15 cellular contexts compared by ENCODE assay signal in the genomic region with DNA sequence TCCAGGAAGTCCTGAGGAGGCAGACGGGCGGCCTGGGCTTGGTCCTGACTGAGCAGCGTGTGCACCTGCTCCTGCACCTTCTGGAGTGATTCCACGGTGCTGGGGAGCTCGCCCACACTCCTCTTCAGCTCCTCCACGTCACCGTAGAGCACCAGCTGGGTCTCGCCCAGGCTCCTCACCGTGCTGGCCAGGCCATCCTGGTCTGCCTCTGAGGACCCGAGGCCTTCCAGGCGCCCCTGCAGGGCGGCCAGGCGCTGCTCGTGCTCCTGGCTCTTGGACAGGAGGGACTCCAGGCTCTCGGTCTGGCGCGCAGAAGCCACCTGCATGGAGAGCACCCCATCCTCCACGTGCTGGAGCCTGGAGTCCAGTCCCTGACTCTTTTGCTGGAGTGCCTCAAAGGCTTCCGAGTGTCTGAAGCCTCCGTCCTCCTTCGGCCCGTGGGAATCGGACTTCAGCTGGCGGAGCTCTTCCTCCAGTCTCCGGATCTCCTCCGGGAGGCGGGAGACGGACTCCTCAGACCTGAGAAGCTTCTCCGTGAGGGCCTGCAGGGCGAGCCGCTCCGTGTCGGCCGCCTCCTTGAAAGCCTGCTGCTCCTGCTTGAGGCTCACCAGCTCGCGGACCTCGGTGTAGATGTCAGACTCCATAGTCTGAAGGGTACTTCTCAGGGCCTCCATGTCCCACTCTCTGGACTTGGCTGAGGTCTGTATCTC.
"Had no signal": no experiment of that assay in that cellular context is flagged by ENCODE, and none has a peak within 500 bp of the region (broad histone marks: within the 10 kb centered on the region; RNA-seq: fewer than 3 reads in every experiment).

No MANE protein-coding gene starts in this region.

- H3K27ac Mint-ChIP-seq: activated naive CD8-positive, alpha-beta T cell treated with anti-CD3 and anti-CD28 coated beads for 36 hours; activated T-helper 1 cell treated with anti-CD3 and anti-CD28 coated beads, Interleukin-12 subunit alpha, Interleukin-12 subunit beta, Interleukin-2, Interleukin-4 antibody, amounts not matched to agents 30 ng/mL and 10 ng/mL and 1 ng/mL, durations not matched to agents 14 hours and 24 hours and 36 hours; natural killer cell treated with Interleukin-12 subunit alpha and Interleukin-12 subunit beta and Interleukin-15 and Interleukin-18, amount 100 ng/mL, for 72 hours; T-helper 2 cell treated with Interferon-gamma antibody and Interleukin-4, amounts not matched to agents 5 μg/mL and 100 μg/mL, for 36 hours had no signal

- H3K27me3 ChIP-seq: gastrocnemius medialis, sigmoid colon, spleen had no signal

- H3K9me3 ChIP-seq: gastrocnemius medialis, sigmoid colon, spleen, thoracic aorta had no signal

- H3K4me3 Mint-ChIP-seq: activated naive CD8-positive, alpha-beta T cell treated with anti-CD3 and anti-CD28 coated beads for 36 hours; activated T-helper 1 cell treated with anti-CD3 and anti-CD28 coated beads, Interleukin-12 subunit alpha, Interleukin-12 subunit beta, Interleukin-2, Interleukin-4 antibody, amounts not matched to agents 30 ng/mL and 10 ng/mL and 1 ng/mL, durations not matched to agents 14 hours and 24 hours and 36 hours; brain; natural killer cell treated with Interleukin-12 subunit alpha and Interleukin-12 subunit beta and Interleukin-15 and Interleukin-18, amount 100 ng/mL, for 72 hours; T-helper 2 cell treated with Interferon-gamma antibody and Interleukin-4, amounts not matched to agents 5 μg/mL and 100 μg/mL, for 36 hours had no signal

- H3K4me3 ChIP-seq: gastrocnemius medialis, sigmoid colon, spleen, thoracic aorta had no signal

- H3K27me3 Mint-ChIP-seq: activated naive CD8-positive, alpha-beta T cell treated with anti-CD3 and anti-CD28 coated beads for 36 hours; brain had no signal

- DNase-seq: activated CD4-positive, alpha-beta T cell treated with anti-CD3 and anti-CD28 coated beads, Interleukin-2, amount 50 U/mL, for 1 hour; activated CD8-positive, alpha-beta memory T cell treated with anti-CD3 and anti-CD28 coated beads for 24 hours; activated naive CD8-positive, alpha-beta T cell treated with anti-CD3 and anti-CD28 coated beads for 36 hours; amygdala; cerebellar nuclear complex; gastrocnemius medialis; sigmoid colon; spleen; SW 1271 had no signal

- ATAC-seq: activated CD4-positive, CD25-positive, alpha-beta regulatory T cell treated with anti-CD3 and anti-CD28 coated beads, Interleukin-2, amount 50 U/mL, for 24 hours had no signal

- H3K27ac ChIP-seq: sigmoid colon, spleen, thoracic aorta had no signal

- H3K9me3 Mint-ChIP-seq: activated naive CD8-positive, alpha-beta T cell treated with anti-CD3 and anti-CD28 coated beads for 36 hours; activated T-helper 1 cell treated with anti-CD3 and anti-CD28 coated beads, Interleukin-12 subunit alpha, Interleukin-12 subunit beta, Interleukin-2, Interleukin-4 antibody, amounts not matched to agents 30 ng/mL and 10 ng/mL and 1 ng/mL, durations not matched to agents 14 hours and 24 hours and 36 hours; brain; natural killer cell treated with Interleukin-12 subunit alpha and Interleukin-12 subunit beta and Interleukin-15 and Interleukin-18, amount 100 ng/mL, for 72 hours; T-helper 2 cell treated with Interferon-gamma antibody and Interleukin-4, amounts not matched to agents 5 μg/mL and 100 μg/mL, for 36 hours had no signal
